8 cellular contexts compared by ENCODE assay signal in genomic region chr9:104863180-104863883, GRCh38.
A peak's percentile ranks its signal among the peaks of the same experiment; 100 is the strongest.
DNase-seq lines count a peak whose midpoint lies in the region; ATAC-seq and TF ChIP-seq lines count a peak whose summit lies in the region.

No MANE protein-coding gene starts in this region.

- no peaks in the 10 kb centered on the region for H3K36me3 Mint-ChIP-seq in activated T-helper 2 cell treated with anti-CD3 and anti-CD28 coated beads, Interferon-gamma antibody, Interleukin-2, Interleukin-4, amounts not matched to agents 10 μg/mL and 5 μg/mL and 100 μg/mL, durations not matched to agents 14 hours and 24 hours and 36 hours (ENCODE audit: low read depth)

- H3K9me3 Mint-ChIP-seq in activated T-helper 2 cell treated with anti-CD3 and anti-CD28 coated beads, Interferon-gamma antibody, Interleukin-2, Interleukin-4, amounts not matched to agents 10 μg/mL and 5 μg/mL and 100 μg/mL, durations not matched to agents 14 hours and 24 hours and 36 hours, result no peaks in the 10 kb centered on the region

- no peak overlapping the region for H3K4me3 Mint-ChIP-seq in activated T-helper 2 cell treated with anti-CD3 and anti-CD28 coated beads, Interferon-gamma antibody, Interleukin-2, Interleukin-4, amounts not matched to agents 10 μg/mL and 5 μg/mL and 100 μg/mL, durations not matched to agents 14 hours and 24 hours and 36 hours (ENCODE audit: low read depth)

- peak; percentile 78 for DNase-seq in ELF-1 (ENCODE audit: low read depth, low spot score)
- DNase-seq in HuH-7 (ENCODE audit: low spot score), result peak; percentile 80
- DNase-seq in NOMO-1 treated with dmso at 0.1 percent for 144 hours (lab: John Stamatoyannopoulos, UW; ENCODE audit: unreplicated experiment), result peak; percentile 43
- peak; percentile 11 for DNase-seq in activated T-helper 2 cell treated with anti-CD3 and anti-CD28 coated beads, Interferon-gamma antibody, Interleukin-2, Interleukin-4, amounts not matched to agents 10 μg/mL and 5 μg/mL and 100 μg/mL, durations not matched to agents 14 hours and 24 hours and 36 hours (ENCODE audit: low spot score)
- peak; percentile 64 for DNase-seq in foreskin melanocyte
- DNase-seq in occipital lobe (lab: John Stamatoyannopoulos, UW), result peak; percentile 43
- DNase-seq in uterus, result peak; percentile 47 to 65

- TF ChIP-seq POLR2A in uterus (IDR thresholded peaks at IDR 0.05), result no peak

- H3K9me3 ChIP-seq in uterus, result no peaks in the 10 kb centered on the region

- peak; percentile 81 for ATAC-seq in GM21528 (IDR thresholded peaks at IDR 0.05; ENCODE audit: low FRiP score, unreplicated experiment)

- TF ChIP-seq CTCF in uterus (IDR thresholded peaks at IDR 0.05), result peak; percentile 66 to 78 (median 70)

- intact Hi-C loops in activated T-helper 2 cell treated with anti-CD3 and anti-CD28 coated beads, Interferon-gamma antibody, Interleukin-2, Interleukin-4, amounts not matched to agents 10 μg/mL and 5 μg/mL and 100 μg/mL, durations not matched to agents 14 hours and 24 hours and 36 hours (cut with micrococcal nuclease), result loop anchor here (1.0 to 2.0 kb wide), 2 partner anchors 294 to 551 kb away; no protein-coding TSS in a partner anchor
- intact Hi-C loops in uterus (cut with DNase I; ENCODE audit: low total_unique reads), result no loop called here

- H3K27me3 Mint-ChIP-seq in activated T-helper 2 cell treated with anti-CD3 and anti-CD28 coated beads, Interferon-gamma antibody, Interleukin-2, Interleukin-4, amounts not matched to agents 10 μg/mL and 5 μg/mL and 100 μg/mL, durations not matched to agents 14 hours and 24 hours and 36 hours (ENCODE audit: low read depth), result no peaks in the 10 kb centered on the region

- peaks cover 1 to 14% of the 10 kb centered on the region in 2 donors for H3K4me1 ChIP-seq in uterus

- no peaks in the 10 kb centered on the region for H3K36me3 ChIP-seq in uterus

- no peaks in the 10 kb centered on the region for H3K27me3 ChIP-seq in uterus

- H3K4me3 ChIP-seq in uterus, result no peak overlapping the region

- H3K27ac ChIP-seq in uterus, result peak overlapping the region in 1 of 2 donors; percentile 60

- H3K4me1 Mint-ChIP-seq in activated T-helper 2 cell treated with anti-CD3 and anti-CD28 coated beads, Interferon-gamma antibody, Interleukin-2, Interleukin-4, amounts not matched to agents 10 μg/mL and 5 μg/mL and 100 μg/mL, durations not matched to agents 14 hours and 24 hours and 36 hours (ENCODE audit: low read depth), result no peaks in the 10 kb centered on the region

- no peak overlapping the region for H3K27ac Mint-ChIP-seq in activated T-helper 2 cell treated with anti-CD3 and anti-CD28 coated beads, Interferon-gamma antibody, Interleukin-2, Interleukin-4, amounts not matched to agents 10 μg/mL and 5 μg/mL and 100 μg/mL, durations not matched to agents 14 hours and 24 hours and 36 hours

Comparison
In these comparisons a context has a peak if more than half of its experiments do, and no peak if none do; other contexts are left out.
1. DNase-seq: peak in every context shown above with its lines; median percentile 80 in HuH-7; 78 in ELF-1; 64 in foreskin melanocyte; 56 in uterus; 43 in NOMO-1 treated with dmso at 0.1 percent for 144 hours; 43 in occipital lobe; 11 in activated T-helper 2 cell treated with anti-CD3 and anti-CD28 coated beads, Interferon-gamma antibody, Interleukin-2, Interleukin-4, amounts not matched to agents 10 μg/mL and 5 μg/mL and 100 μg/mL, durations not matched to agents 14 hours and 24 hours and 36 hours.